ENCODE assay signal across 9 cellular contexts in genomic region chr16:8675183-8676159, GRCh38. TPM values are rescaled to one million over a fixed set of nuclear protein-coding genes. Genes with fewer than 3 reads are reported as not detected.
DNase-seq lines count a peak whose midpoint lies in the region; ATAC-seq, FAIRE-seq and TF ChIP-seq lines count a peak whose summit lies in the region.
"Had no signal": no experiment of that assay in that cellular context is flagged by ENCODE, and none has a peak within 500 bp of the region (broad histone marks: within the 10 kb centered on the region; RNA-seq: fewer than 3 reads in every experiment).

No MANE protein-coding gene starts in this region.

- TF ChIP-seq RAD21 in HepG2 (CRISPR knock-in tag; IDR thresholded peaks at IDR 0.05) = no peak

- H3K36me3 ChIP-seq in left ventricle myocardium inferior (no peaks in the 10 kb centered on the region), HepG2 (replicated peaks in 1 of 2; ENCODE audit: control insufficient read depth in 1 of 2, insufficient read depth in 2 of 2, low read length in 2 of 2) (0 out of 5 replicates have a peak, but pooled peaks cover 0 to 5% of the 10 kb centered on the region in 2 experiments)

- H3K9me3 ChIP-seq in left ventricle myocardium inferior (replicated peaks) (peaks cover 4% of the 10 kb centered on the region), HepG2 (ENCODE audit: low read length) (no peaks in the 10 kb centered on the region)

- peak overlapping the region; percentile 71 for H3K9ac ChIP-seq in HepG2 (ENCODE audit: insufficient read depth, low read depth, low read length)

- CTCF ChIA-PET in HepG2 (lab: Yijun Ruan, JAX; ENCODE audit: low intra/inter-chr PET ratio, low total read pairs) = no interaction called here

- peaks cover 18% of the 10 kb centered on the region for H3K36me3 Mint-ChIP-seq in activated T-helper 2 cell treated with anti-CD3 and anti-CD28 coated beads, Interferon-gamma antibody, Interleukin-2, Interleukin-4, amounts not matched to agents 10 μg/mL and 5 μg/mL and 100 μg/mL, durations not matched to agents 14 hours and 24 hours and 36 hours (ENCODE audit: low read depth)

- H4K20me1 ChIP-seq in HepG2 (ENCODE audit: insufficient read depth, low read length) = peaks cover 6% of the 10 kb centered on the region; the same call in 1 of the 2 replicates

- peak; percentile 73 for FAIRE-seq in HepG2 (lab: Jason Lieb, UNC)
- FAIRE-seq: colon had no signal

- WGBS in HepG2 (ENCODE audit: low lambda C conversion rate) = 5% methylated on average over 13 of the region's 13 CpGs

- H3K27me3 ChIP-seq in left ventricle myocardium inferior (ENCODE audit: low read depth) (no peaks in the 10 kb centered on the region), HepG2 (ENCODE audit: control insufficient read depth in 1 of 2, insufficient read depth in 2 of 2, low read length in 2 of 2) (no peaks in the 10 kb centered on the region; a peak in 1 of 5 replicates)

- TF ChIP-seq CTCF in left ventricle myocardium inferior (IDR thresholded peaks at IDR 0.05; ENCODE audit: borderline replicate concordance) (no peak), HepG2 (CRISPR knock-in tag; IDR thresholded peaks at IDR 0.05) (no peak)

- H3K4me1 Mint-ChIP-seq in activated T-helper 2 cell treated with anti-CD3 and anti-CD28 coated beads, Interferon-gamma antibody, Interleukin-2, Interleukin-4, amounts not matched to agents 10 μg/mL and 5 μg/mL and 100 μg/mL, durations not matched to agents 14 hours and 24 hours and 36 hours (ENCODE audit: low read depth) = peaks cover 45% of the 10 kb centered on the region

- no peak; a peak in 1 of 4 replicates for TF ChIP-seq POLR2A in HepG2 (IDR thresholded peaks at IDR 0.05; ENCODE audit: insufficient read depth in 1 of 2, low read depth in 2 of 2, low read length in 2 of 2)

- H3K4me3 Mint-ChIP-seq in activated T-helper 2 cell treated with anti-CD3 and anti-CD28 coated beads, Interferon-gamma antibody, Interleukin-2, Interleukin-4, amounts not matched to agents 10 μg/mL and 5 μg/mL and 100 μg/mL, durations not matched to agents 14 hours and 24 hours and 36 hours (ENCODE audit: low read depth) = peak overlapping the region; percentile 95

- H3K4me1 ChIP-seq in left ventricle myocardium inferior (peaks cover 14% of the 10 kb centered on the region), HepG2 (ENCODE audit: insufficient read depth, low read length) (peaks cover 68% of the 10 kb centered on the region)

- peaks cover 33% of the 10 kb centered on the region for H3K79me2 ChIP-seq in HepG2 (ENCODE audit: insufficient read depth, low read length)

- no peaks in the 10 kb centered on the region for H3K27me3 Mint-ChIP-seq in activated T-helper 2 cell treated with anti-CD3 and anti-CD28 coated beads, Interferon-gamma antibody, Interleukin-2, Interleukin-4, amounts not matched to agents 10 μg/mL and 5 μg/mL and 100 μg/mL, durations not matched to agents 14 hours and 24 hours and 36 hours (ENCODE audit: low read depth)

- ATAC-seq in left cardiac atrium (no peak), HepG2 (peak; percentile 40), GM21515 (IDR thresholded peaks at IDR 0.05; ENCODE audit: unreplicated experiment) (no peak)

- POLR2A ChIA-PET in HepG2 (lab: Yijun Ruan, JAX) = interaction anchor here (0.8 to 2.1 kb wide), 8 partner anchors 10 to 416 kb away, joined by 3 to 17 read pairs (median 4); partner anchors contain the start of genes CARHSP1 and HAPSTR1

- BruUV-seq in HepG2 (replicated peaks; lab: Mats Ljungman, UMichigan) = no TSS peak

- TF ChIP-seq EP300 in HepG2 (IDR thresholded peaks at IDR 0.05; ENCODE audit: low read depth in 2 of 2, low read length in 2 of 2) (peak in 1 of 2 experiments; percentile 72; a peak in 3 of 4 replicates), HepG2 (CRISPR knock-in tag; IDR thresholded peaks at IDR 0.05; ENCODE audit: borderline replicate concordance) (peak; percentile 54; the same call in 1 of the 2 replicates)

- in situ Hi-C loops in HepG2 (cut with HindIII; ENCODE audit: extremely low pct_ligation_motif_present, low pct_unique_long_range_greater_than_20kb) = loop anchor here (5.0 kb wide), 1 partner anchor 67 kb away; no protein-coding TSS in a partner anchor

- H3K4me2 ChIP-seq in HepG2 (ENCODE audit: low read depth, low read length) = peak overlapping the region; percentile 89

- no peak overlapping the region for H3K27ac ChIP-seq in left ventricle myocardium inferior (replicated peaks)
- H3K27ac ChIP-seq in HepG2 (ENCODE audit: extremely low read length, insufficient read depth, low read length) = peak overlapping the region; percentile 39

- peaks cover 8% of the 10 kb centered on the region for H3K9me3 Mint-ChIP-seq in activated T-helper 2 cell treated with anti-CD3 and anti-CD28 coated beads, Interferon-gamma antibody, Interleukin-2, Interleukin-4, amounts not matched to agents 10 μg/mL and 5 μg/mL and 100 μg/mL, durations not matched to agents 14 hours and 24 hours and 36 hours

- H3K4me3 ChIP-seq in left ventricle myocardium inferior (peak overlapping the region; percentile 80), HepG2 (replicated peaks in 1 of 3; ENCODE audit: insufficient read depth in 1 of 3, low read depth in 2 of 3, low read length in 3 of 3) (peak overlapping the region; percentile 81 to 94 (median 89))

- no peak for DNase-seq in left ventricle myocardium inferior
- DNase-seq in left cardiac atrium = no peak
- peak; percentile 30 for DNase-seq in activated T-helper 2 cell treated with anti-CD3 and anti-CD28 coated beads, Interferon-gamma antibody, Interleukin-2, Interleukin-4, amounts not matched to agents 10 μg/mL and 5 μg/mL and 100 μg/mL, durations not matched to agents 14 hours and 24 hours and 36 hours (ENCODE audit: low spot score)
- peak; percentile 96 for DNase-seq in HepG2 (ENCODE audit: low spot score)
- DNase-seq in stimulated activated CD8-positive, alpha-beta memory T cell treated with anti-CD3 and anti-CD28 coated beads, Interleukin-4, amount 100 ng/mL, for 4 hours (ENCODE audit: low read depth in 2 of 2, low spot score in 1 of 2) = peak; percentile 25 to 42
- DNase-seq in RPMI8226 = no peak
- DNase-seq in dedifferentiated amniotic fluid mesenchymal stem cell (ENCODE audit: extremely low spot score) = no peak

- H3K27ac Mint-ChIP-seq in activated T-helper 2 cell treated with anti-CD3 and anti-CD28 coated beads, Interferon-gamma antibody, Interleukin-2, Interleukin-4, amounts not matched to agents 10 μg/mL and 5 μg/mL and 100 μg/mL, durations not matched to agents 14 hours and 24 hours and 36 hours = peak overlapping the region; percentile 95

- H2AFZ ChIP-seq in HepG2 (ENCODE audit: low read length) = no peak overlapping the region

- intact Hi-C loops in left ventricle myocardium inferior (cut with micrococcal nuclease) = no loop called here
- intact Hi-C loops in left cardiac atrium (cut with DNase I) = no loop called here
- intact Hi-C loops in activated T-helper 2 cell treated with anti-CD3 and anti-CD28 coated beads, Interferon-gamma antibody, Interleukin-2, Interleukin-4, amounts not matched to agents 10 μg/mL and 5 μg/mL and 100 μg/mL, durations not matched to agents 14 hours and 24 hours and 36 hours (cut with micrococcal nuclease) = loop anchor here (2.0 to 5.0 kb wide), 2 partner anchors 195 to 282 kb away; no protein-coding TSS in a partner anchor
- intact Hi-C loops in HepG2 (cut with micrococcal nuclease; ENCODE audit: unreplicated experiment) = loop anchor here (2.0 to 10.0 kb wide), 3 partner anchors 123 to 419 kb away; partner anchors contain the start of gene HAPSTR1

RNA-seq across cellular contexts. Expression of gene ABAT, which starts 1.1 kb away (rescaled TPM):
- 14.5 TPM for total RNA-seq in left ventricle myocardium inferior
- total RNA-seq in left cardiac atrium = 1 to 10 TPM; 4.2 to 5.0 TPM
- total RNA-seq in activated T-helper 2 cell treated with anti-CD3 and anti-CD28 coated beads, Interferon-gamma antibody, Interleukin-2, Interleukin-4, amounts not matched to agents 10 μg/mL and 5 μg/mL and 100 μg/mL, durations not matched to agents 14 hours and 24 hours and 36 hours = 22.5 and 24.2 TPM in 2 replicates
- total RNA-seq in HepG2 (2016; rRNA removed; fragmentation: Illumina TruSeq; extraction: Trizol) = 97.3 and 123 TPM in 2 replicates
- 9.7 and 10.7 TPM in 2 replicates for total RNA-seq in HepG2 (2016; cell fraction: cytosol; rRNA removed; fragmentation: Illumina TruSeq; extraction: Trizol; ENCODE audit: low read depth)
- total RNA-seq in HepG2 (2016; cell fraction: insoluble cytoplasmic fraction; rRNA removed; fragmentation: Illumina TruSeq; extraction: Trizol) = 100 and 112 TPM in 2 replicates
- total RNA-seq in HepG2 (2016; cell fraction: membrane; rRNA removed; fragmentation: Illumina TruSeq; extraction: Trizol) = 29.4 and 30.9 TPM in 2 replicates
- 61.8 and 69.4 TPM in 2 replicates for total RNA-seq in HepG2 (2016; cell fraction: nucleus; rRNA removed; fragmentation: Illumina TruSeq; extraction: Trizol)
- polyA plus RNA-seq in HepG2 (2011; rRNA removed) = 47.6 and 55.0 TPM in 2 replicates
- 25.4 and 34.3 TPM in 2 replicates for polyA plus RNA-seq in HepG2 (2011; cell fraction: cytosol; rRNA removed)
- polyA plus RNA-seq in HepG2 (2011; cell fraction: nucleus; rRNA removed) = 65.2 and 68.0 TPM in 2 replicates
- polyA plus RNA-seq in HepG2 (2012) = 21.6 and 22.2 TPM in 2 replicates
- 5.7 and 5.8 TPM in 2 replicates for polyA plus RNA-seq in HepG2 (2016; cell fraction: cytosol; fragmentation: Illumina TruSeq; extraction: Trizol; ENCODE audit: low read depth)
- polyA plus RNA-seq in HepG2 (2016; cell fraction: insoluble cytoplasmic fraction; fragmentation: Illumina TruSeq; extraction: Trizol; ENCODE audit: low read depth) = 116 and 128 TPM in 2 replicates
- polyA plus RNA-seq in HepG2 (2016; cell fraction: membrane; fragmentation: Illumina TruSeq; extraction: Trizol; ENCODE audit: low read depth) = 15.2 TPM in 2 replicates
- polyA plus RNA-seq in HepG2 (2016; cell fraction: nucleus; fragmentation: Illumina TruSeq; extraction: Trizol; ENCODE audit: insufficient read depth, low read depth) = 101 and 108 TPM in 2 replicates
- polyA minus RNA-seq in HepG2 (2011; rRNA and poly(A)+ RNA removed; ENCODE audit: low replicate concordance) = 0.44 and 41.3 TPM in 2 replicates
- polyA minus RNA-seq in HepG2 (2011; cell fraction: cytosol; rRNA and poly(A)+ RNA removed) = 24.2 and 32.3 TPM in 2 replicates
- polyA minus RNA-seq in HepG2 (2011; cell fraction: nucleus; rRNA and poly(A)+ RNA removed) = 32.1 and 39.7 TPM in 2 replicates

RNA-seq across cellular contexts. Expression of gene METTL22, which starts 54.0 kb away (rescaled TPM):
- total RNA-seq in left ventricle myocardium inferior (27.3 TPM), left cardiac atrium (10 to 100 TPM; 24.7 to 31.0 TPM), HepG2 (2016; rRNA removed; fragmentation: Illumina TruSeq; extraction: Trizol) (23.3 and 36.2 TPM in 2 replicates)
- 34.9 and 39.0 TPM in 2 replicates for total RNA-seq in activated T-helper 2 cell treated with anti-CD3 and anti-CD28 coated beads, Interferon-gamma antibody, Interleukin-2, Interleukin-4, amounts not matched to agents 10 μg/mL and 5 μg/mL and 100 μg/mL, durations not matched to agents 14 hours and 24 hours and 36 hours
- total RNA-seq in HepG2 (2016; cell fraction: cytosol; rRNA removed; fragmentation: Illumina TruSeq; extraction: Trizol; ENCODE audit: low read depth) = 48.3 and 64.6 TPM in 2 replicates
- total RNA-seq in HepG2 (2016; cell fraction: insoluble cytoplasmic fraction; rRNA removed; fragmentation: Illumina TruSeq; extraction: Trizol) = 19.9 and 37.6 TPM in 2 replicates
- total RNA-seq in HepG2 (2016; cell fraction: membrane; rRNA removed; fragmentation: Illumina TruSeq; extraction: Trizol) = 53.5 and 59.9 TPM in 2 replicates
- total RNA-seq in HepG2 (2016; cell fraction: nucleus; rRNA removed; fragmentation: Illumina TruSeq; extraction: Trizol) = 55.5 and 57.5 TPM in 2 replicates
- polyA plus RNA-seq in HepG2 (2011; rRNA removed) = 94.8 and 117 TPM in 2 replicates
- 72.4 and 79.6 TPM in 2 replicates for polyA plus RNA-seq in HepG2 (2011; cell fraction: cytosol; rRNA removed)
- 323 and 325 TPM in 2 replicates for polyA plus RNA-seq in HepG2 (2011; cell fraction: nucleus; rRNA removed)
- 36.8 and 41.4 TPM in 2 replicates for polyA plus RNA-seq in HepG2 (2012)
- polyA plus RNA-seq in HepG2 (2016; cell fraction: cytosol; fragmentation: Illumina TruSeq; extraction: Trizol; ENCODE audit: low read depth) = 50.0 and 66.7 TPM in 2 replicates
- 23.8 and 27.8 TPM in 2 replicates for polyA plus RNA-seq in HepG2 (2016; cell fraction: insoluble cytoplasmic fraction; fragmentation: Illumina TruSeq; extraction: Trizol; ENCODE audit: low read depth)
- 50.2 and 62.5 TPM in 2 replicates for polyA plus RNA-seq in HepG2 (2016; cell fraction: membrane; fragmentation: Illumina TruSeq; extraction: Trizol; ENCODE audit: low read depth)
- 84.6 and 91.3 TPM in 2 replicates for polyA plus RNA-seq in HepG2 (2016; cell fraction: nucleus; fragmentation: Illumina TruSeq; extraction: Trizol; ENCODE audit: insufficient read depth, low read depth)
- polyA minus RNA-seq in HepG2 (2011; rRNA and poly(A)+ RNA removed; ENCODE audit: low replicate concordance) = 102 and 146 TPM in 2 replicates
- polyA minus RNA-seq in HepG2 (2011; cell fraction: cytosol; rRNA and poly(A)+ RNA removed) = 28.3 and 29.5 TPM in 2 replicates
- 139 and 160 TPM in 2 replicates for polyA minus RNA-seq in HepG2 (2011; cell fraction: nucleus; rRNA and poly(A)+ RNA removed)

Comparison
In these comparisons a context has a peak if more than half of its experiments do, and no peak if none do; other contexts are left out.
1. DNase-seq: peak in activated T-helper 2 cell treated with anti-CD3 and anti-CD28 coated beads, Interferon-gamma antibody, Interleukin-2, Interleukin-4, amounts not matched to agents 10 μg/mL and 5 μg/mL and 100 μg/mL, durations not matched to agents 14 hours and 24 hours and 36 hours (single experiment), HepG2 (single experiment) and stimulated activated CD8-positive, alpha-beta memory T cell treated with anti-CD3 and anti-CD28 coated beads, Interleukin-4, amount 100 ng/mL, for 4 hours (2 of 2); none in left ventricle myocardium inferior (single experiment), left cardiac atrium (single experiment), RPMI8226 (single experiment) and dedifferentiated amniotic fluid mesenchymal stem cell (single experiment).
2. intact Hi-C loops: an anchor here in activated T-helper 2 cell treated with anti-CD3 and anti-CD28 coated beads, Interferon-gamma antibody, Interleukin-2, Interleukin-4, amounts not matched to agents 10 μg/mL and 5 μg/mL and 100 μg/mL, durations not matched to agents 14 hours and 24 hours and 36 hours (2.0 to 5.0 kb wide) and HepG2 (2.0 to 10.0 kb wide); none called in left ventricle myocardium inferior and left cardiac atrium.